Comparison of ENCODE assay signal across 23 cellular contexts in the genomic region with DNA sequence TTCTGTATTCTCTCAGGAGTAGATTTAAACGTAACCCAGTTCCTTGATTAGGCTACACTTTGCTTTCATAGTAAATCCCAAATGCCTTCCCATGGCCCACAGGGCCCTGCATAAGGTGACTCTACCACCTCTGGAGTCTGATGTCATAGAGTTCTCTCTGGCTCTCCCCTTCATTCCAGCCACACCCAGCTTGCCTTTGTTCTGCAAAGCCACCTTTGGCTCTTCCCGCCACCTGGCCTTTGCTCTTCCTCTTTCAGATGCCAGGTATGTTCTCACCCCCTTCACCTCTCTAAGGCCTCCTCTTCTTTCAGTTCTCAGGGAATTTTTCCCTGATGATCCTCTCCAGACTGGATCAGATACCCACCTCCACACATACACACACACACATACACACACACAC.
A peak's percentile ranks its signal among the peaks of the same experiment; 100 is the strongest.
DNase-seq lines count a peak whose midpoint lies in the region; ATAC-seq, FAIRE-seq and TF ChIP-seq lines count a peak whose summit lies in the region.
"Had no signal": no experiment of that assay in that cellular context is flagged by ENCODE, and none has a peak within 500 bp of the region (broad histone marks: within the 10 kb centered on the region; RNA-seq: fewer than 3 reads in every experiment).

No MANE protein-coding gene starts in this region.

- no peaks in the 10 kb centered on the region for H3K36me3 ChIP-seq in colonic mucosa
- no peaks in the 10 kb centered on the region for H3K36me3 ChIP-seq in mucosa of descending colon (ENCODE audit: low read depth)
- H3K36me3 ChIP-seq in psoas muscle (ENCODE audit: insufficient read depth in 1 of 2, low read depth in 1 of 2) = peaks cover under 1 to 17% of the 10 kb centered on the region in 2 donors
- H3K36me3 ChIP-seq in upper lobe of right lung = no peaks in the 10 kb centered on the region
- H3K36me3 ChIP-seq: MG63, SJCRH30 had no signal

- no peak for TF ChIP-seq CTCF in colonic mucosa (IDR thresholded peaks at IDR 0.05)
- no peak for TF ChIP-seq CTCF in mucosa of descending colon (IDR thresholded peaks at IDR 0.05)
- no peak for TF ChIP-seq CTCF in psoas muscle (IDR thresholded peaks at IDR 0.05)
- TF ChIP-seq CTCF in upper lobe of right lung (IDR thresholded peaks at IDR 0.05) = no peak

- H3K27me3 ChIP-seq in colonic mucosa = no peaks in the 10 kb centered on the region
- no peaks in the 10 kb centered on the region for H3K27me3 ChIP-seq in psoas muscle (ENCODE audit: insufficient read depth in 3 of 3, low read length in 2 of 3)
- H3K27me3 ChIP-seq in upper lobe of right lung = no peaks in the 10 kb centered on the region
- H3K27me3 ChIP-seq: MG63, SJCRH30 had no signal

- WGBS in psoas muscle, 3 donors = 90 to 93% (median 91%) methylated on average over 2 of the region's 2 CpGs

- H3K4me1 ChIP-seq in colonic mucosa (no peaks in the 10 kb centered on the region), mucosa of descending colon (ENCODE audit: low read depth) (no peaks in the 10 kb centered on the region), psoas muscle (no peaks in the 10 kb centered on the region), upper lobe of right lung (no peaks in the 10 kb centered on the region)
- H3K4me1 ChIP-seq: SJCRH30 had no signal

- no peak for FAIRE-seq in urothelium cell line (lab: Jason Lieb, UNC)
- FAIRE-seq: G401.6 had no signal

- ATAC-seq in mucosa of descending colon (peak; percentile 64), psoas muscle (no peak), upper lobe of right lung (no peak)
- ATAC-seq: CD8-positive, alpha-beta T cell; SK-N-SH treated with all-trans-retinoic acid at 6 μM for 48 hours had no signal

- H3K4me3 ChIP-seq in colonic mucosa = no peak overlapping the region
- no peak overlapping the region for H3K4me3 ChIP-seq in mucosa of descending colon
- H3K4me3 ChIP-seq in psoas muscle = no peak overlapping the region
- H3K4me3 ChIP-seq in upper lobe of right lung = no peak overlapping the region
- H3K4me3 ChIP-seq: GM23248, MG63, SJCRH30 had no signal

- in situ Hi-C loops in ACHN (cut with HindIII; ENCODE audit: low pct_ligation_motif_present, low pct_unique_long_range_greater_than_20kb, low sequenced_read_pairs) = no loop called here

- H3K9ac ChIP-seq in colonic mucosa (ENCODE audit: low read depth in 2 of 2, low read length in 2 of 2) = no peak overlapping the region
- H3K9ac ChIP-seq: GM23248 had no signal

- peak; percentile 55 for DNase-seq in DMS53 treated with DMSO at 0.1 percent for 48 hours (lab: John Stamatoyannopoulos, UW; ENCODE audit: unreplicated experiment)
- peak; percentile 80 for DNase-seq in NCI-H2029 (lab: John Stamatoyannopoulos, UW)
- peak; percentile 21 for DNase-seq in colonic mucosa
- peak in 1 of 3 donors; percentile 36 for DNase-seq in mucosa of descending colon
- DNase-seq in psoas muscle = no peak
- no peak for DNase-seq in urothelium cell line (ENCODE audit: low spot score)
- DNase-seq in ACHN = no peak
- DNase-seq in upper lobe of right lung = no peak
- DNase-seq: CD8-positive, alpha-beta T cell; GM23248; H9; KG1; MG63; NCI-H1048; NCI-H1417; NCI-H1694; NCI-H2081 treated with DMSO at 0.1 percent for 48 hours; NCI-H2227 treated with DMSO at 0.1 percent for 48 hours; NCI-H774; SJCRH30 had no signal

- no peak overlapping the region for H3K27ac ChIP-seq in colonic mucosa
- no peak overlapping the region for H3K27ac ChIP-seq in psoas muscle
- no peak overlapping the region for H3K27ac ChIP-seq in upper lobe of right lung
- H3K27ac ChIP-seq: C4-2B, GM23248, SJCRH30 had no signal

- H3K9me3 ChIP-seq in colonic mucosa (no peaks in the 10 kb centered on the region), mucosa of descending colon (no peaks in the 10 kb centered on the region), psoas muscle (no peaks in the 10 kb centered on the region), upper lobe of right lung (no peaks in the 10 kb centered on the region)
- H3K9me3 ChIP-seq: MG63, SJCRH30 had no signal

- intact Hi-C loops in colonic mucosa (cut with DNase I) (no loop called here), mucosa of descending colon (cut with DNase I, micrococcal nuclease) (no loop called here), psoas muscle (cut with DNase I) (no loop called here), upper lobe of right lung (cut with DNase I) (no loop called here)

Comparison
In these comparisons a context has a peak if more than half of its experiments do, and no peak if none do; other contexts are left out.
1. DNase-seq: peak in DMS53 treated with DMSO at 0.1 percent for 48 hours (single experiment), NCI-H2029 (single experiment) and colonic mucosa (single experiment); none in psoas muscle (0 of 2), urothelium cell line (single experiment), ACHN (single experiment) and upper lobe of right lung (single experiment).